Comparison of ENCODE assay signal across 8 cellular contexts in genomic region chr22:39178206-39179111, GRCh38. TPM values are rescaled to one million over a fixed set of nuclear protein-coding genes. Genes with fewer than 3 reads are reported as not detected.
DNase-seq lines count a peak whose midpoint lies in the region; ATAC-seq and TF ChIP-seq lines count a peak whose summit lies in the region.

No MANE protein-coding gene starts in this region.

- no peak for TF ChIP-seq CTCF in type B pancreatic cell (conservative IDR thresholded peaks at IDR 0.05)

- peaks cover 41% of the 10 kb centered on the region for H3K4me1 Mint-ChIP-seq in activated CD4-positive, alpha-beta memory T cell treated with anti-CD3 and anti-CD28 coated beads, Interleukin-2, amount 10 ng/mL, durations not matched to agents 7 days and 5 days
- H3K4me1 Mint-ChIP-seq in activated CD4-positive, alpha-beta memory T cell treated with anti-CD3 and anti-CD28 coated beads for 36 hours (ENCODE audit: low read depth): peaks cover 36% of the 10 kb centered on the region
- H3K4me1 Mint-ChIP-seq in central memory CD8-positive, alpha-beta T cell: peaks cover 68% of the 10 kb centered on the region
- H3K4me1 Mint-ChIP-seq in type B pancreatic cell (ENCODE audit: unreplicated experiment): peaks cover 29% of the 10 kb centered on the region

- no peak overlapping the region for H3K4me3 Mint-ChIP-seq in activated CD4-positive, alpha-beta memory T cell treated with anti-CD3 and anti-CD28 coated beads, Interleukin-2, amount 10 ng/mL, durations not matched to agents 7 days and 5 days
- no peak overlapping the region for H3K4me3 Mint-ChIP-seq in activated CD4-positive, alpha-beta memory T cell treated with anti-CD3 and anti-CD28 coated beads for 36 hours
- H3K4me3 Mint-ChIP-seq in central memory CD8-positive, alpha-beta T cell: peak overlapping the region; percentile 47
- H3K4me3 Mint-ChIP-seq in type B pancreatic cell: no peak overlapping the region

- no peak for DNase-seq in activated CD4-positive, alpha-beta memory T cell treated with anti-CD3 and anti-CD28 coated beads, Interleukin-2, amount 10 ng/mL, durations not matched to agents 7 days and 5 days
- no peak for DNase-seq in activated CD4-positive, alpha-beta memory T cell treated with anti-CD3 and anti-CD28 coated beads for 36 hours
- DNase-seq in central memory CD8-positive, alpha-beta T cell (ENCODE audit: low spot score in 2 of 2): no peak
- DNase-seq in lung microvascular endothelial cell (ENCODE audit: low read depth in 2 of 2): peak; percentile 87 to 92
- DNase-seq in type B pancreatic cell (ENCODE audit: extremely low spot score, unreplicated experiment): peak; percentile 51
- no peak for DNase-seq in dedifferentiated amniotic fluid mesenchymal stem cell (ENCODE audit: extremely low spot score)
- no peak for DNase-seq in DMS114 treated with DMSO at 0.1 percent for 48 hours (lab: John Stamatoyannopoulos, UW; ENCODE audit: unreplicated experiment)
- DNase-seq in stimulated activated CD4-positive, alpha-beta T cell treated with anti-CD3 and anti-CD28 coated beads, Interleukin-2, amount 100 ng/mL, for 48 hours: no peak

- H3K36me3 Mint-ChIP-seq in activated CD4-positive, alpha-beta memory T cell treated with anti-CD3 and anti-CD28 coated beads, Interleukin-2, amount 10 ng/mL, durations not matched to agents 7 days and 5 days (ENCODE audit: low read depth): no peaks in the 10 kb centered on the region
- no peaks in the 10 kb centered on the region for H3K36me3 Mint-ChIP-seq in activated CD4-positive, alpha-beta memory T cell treated with anti-CD3 and anti-CD28 coated beads for 36 hours
- peaks cover 17% of the 10 kb centered on the region for H3K36me3 Mint-ChIP-seq in central memory CD8-positive, alpha-beta T cell (ENCODE audit: insufficient read depth)
- no peaks in the 10 kb centered on the region for H3K36me3 Mint-ChIP-seq in type B pancreatic cell

- CTCF ChIA-PET in activated CD4-positive, alpha-beta memory T cell treated with anti-CD3 and anti-CD28 coated beads, Interleukin-2, amount 10 ng/mL, durations not matched to agents 7 days and 5 days (lab: Charles Lee): no interaction called here
- CTCF ChIA-PET in activated CD4-positive, alpha-beta memory T cell treated with anti-CD3 and anti-CD28 coated beads for 36 hours (lab: Charles Lee): interaction anchor here (0.8 to 2.9 kb wide), 2 partner anchors 8 to 309 kb away, joined by 3 to 12 read pairs; no protein-coding TSS in a partner anchor

- POLR2A ChIA-PET in activated CD4-positive, alpha-beta memory T cell treated with anti-CD3 and anti-CD28 coated beads, Interleukin-2, amount 10 ng/mL, durations not matched to agents 7 days and 5 days (lab: Charles Lee): no interaction called here
- POLR2A ChIA-PET in activated CD4-positive, alpha-beta memory T cell treated with anti-CD3 and anti-CD28 coated beads for 36 hours (lab: Charles Lee): no interaction called here

- H3K27me3 Mint-ChIP-seq in activated CD4-positive, alpha-beta memory T cell treated with anti-CD3 and anti-CD28 coated beads, Interleukin-2, amount 10 ng/mL, durations not matched to agents 7 days and 5 days: peaks cover 19% of the 10 kb centered on the region
- H3K27me3 Mint-ChIP-seq in activated CD4-positive, alpha-beta memory T cell treated with anti-CD3 and anti-CD28 coated beads for 36 hours: no peaks in the 10 kb centered on the region
- H3K27me3 Mint-ChIP-seq in central memory CD8-positive, alpha-beta T cell: no peaks in the 10 kb centered on the region
- no peaks in the 10 kb centered on the region for H3K27me3 Mint-ChIP-seq in type B pancreatic cell

- H3K9me3 Mint-ChIP-seq in activated CD4-positive, alpha-beta memory T cell treated with anti-CD3 and anti-CD28 coated beads, Interleukin-2, amount 10 ng/mL, durations not matched to agents 7 days and 5 days: no peaks in the 10 kb centered on the region
- peaks cover 11% of the 10 kb centered on the region for H3K9me3 Mint-ChIP-seq in activated CD4-positive, alpha-beta memory T cell treated with anti-CD3 and anti-CD28 coated beads for 36 hours
- no peaks in the 10 kb centered on the region for H3K9me3 Mint-ChIP-seq in central memory CD8-positive, alpha-beta T cell
- H3K9me3 Mint-ChIP-seq in type B pancreatic cell: no peaks in the 10 kb centered on the region

- peak overlapping the region; percentile 50 for H3K27ac Mint-ChIP-seq in activated CD4-positive, alpha-beta memory T cell treated with anti-CD3 and anti-CD28 coated beads, Interleukin-2, amount 10 ng/mL, durations not matched to agents 7 days and 5 days
- no peak overlapping the region for H3K27ac Mint-ChIP-seq in activated CD4-positive, alpha-beta memory T cell treated with anti-CD3 and anti-CD28 coated beads for 36 hours
- peak overlapping the region; percentile 77 for H3K27ac Mint-ChIP-seq in central memory CD8-positive, alpha-beta T cell (ENCODE audit: low read depth)
- peak overlapping the region; percentile 63 for H3K27ac Mint-ChIP-seq in type B pancreatic cell

- no peak for ATAC-seq in central memory CD8-positive, alpha-beta T cell (replicated peaks; ENCODE audit: extremely low read depth, poor library complexity, severe bottlenecking)

- intact Hi-C loops in activated CD4-positive, alpha-beta memory T cell treated with anti-CD3 and anti-CD28 coated beads for 36 hours (cut with micrococcal nuclease): no loop called here

RNA-seq across cellular contexts. Expression of gene CBX7, which starts 26.0 kb away (rescaled TPM):
- 10 to 100 TPM; 24.9 to 25.0 TPM for total RNA-seq in activated CD4-positive, alpha-beta memory T cell treated with anti-CD3 and anti-CD28 coated beads, Interleukin-2, amount 10 ng/mL, durations not matched to agents 7 days and 5 days
- total RNA-seq in activated CD4-positive, alpha-beta memory T cell treated with anti-CD3 and anti-CD28 coated beads for 36 hours: 10 to 100 TPM; 35.7 to 37.7 TPM
- 2.4 and 5.8 TPM in 2 replicates for total RNA-seq in lung microvascular endothelial cell
- 4.8 and 5.0 TPM in 2 replicates for total RNA-seq in type B pancreatic cell (ENCODE audit: low replicate concordance)

Comparison
In these comparisons a context has a peak if more than half of its experiments do, and no peak if none do; other contexts are left out.
1. DNase-seq: peak in lung microvascular endothelial cell (2 of 2) and type B pancreatic cell (single experiment); none in activated CD4-positive, alpha-beta memory T cell treated with anti-CD3 and anti-CD28 coated beads, Interleukin-2, amount 10 ng/mL, durations not matched to agents 7 days and 5 days (single experiment), activated CD4-positive, alpha-beta memory T cell treated with anti-CD3 and anti-CD28 coated beads for 36 hours (single experiment), central memory CD8-positive, alpha-beta T cell (0 of 2), dedifferentiated amniotic fluid mesenchymal stem cell (single experiment), DMS114 treated with DMSO at 0.1 percent for 48 hours (single experiment) and stimulated activated CD4-positive, alpha-beta T cell treated with anti-CD3 and anti-CD28 coated beads, Interleukin-2, amount 100 ng/mL, for 48 hours (0 of 2).